ENCODE assay signal across 8 cellular contexts in genomic region chr12:57752668-57753000, GRCh38. TPM values are rescaled to one million over a fixed set of nuclear protein-coding genes. Genes with fewer than 3 reads are reported as not detected.
DNase-seq lines count a peak whose midpoint lies in the region; ATAC-seq, FAIRE-seq and TF ChIP-seq lines count a peak whose summit lies in the region.

No MANE protein-coding gene starts in this region.

- no peak for ATAC-seq in activated naive CD8-positive, alpha-beta T cell treated with anti-CD3 and anti-CD28 coated beads, Interleukin-2, amount 10 ng/mL, durations not matched to agents 7 days and 5 days (ENCODE audit: low read depth)

- no peak for TF ChIP-seq CTCF in kidney (IDR thresholded peaks at IDR 0.05; ENCODE audit: borderline replicate concordance, extremely low read depth, insufficient read depth)

- H3K36me3 Mint-ChIP-seq in T-helper 2 cell treated with Interferon-gamma antibody and Interleukin-4, amounts not matched to agents 5 μg/mL and 100 μg/mL, for 36 hours (ENCODE audit: low read depth): peaks cover 36% of the 10 kb centered on the region
- peaks cover 20% of the 10 kb centered on the region for H3K36me3 Mint-ChIP-seq in activated naive CD8-positive, alpha-beta T cell treated with anti-CD3 and anti-CD28 coated beads, Interleukin-2, amount 10 ng/mL, durations not matched to agents 7 days and 5 days

- H3K9ac ChIP-seq in kidney (ENCODE audit: low read length in 2 of 2): peak overlapping the region in 1 of 2 donors; percentile 9

- no peaks in the 10 kb centered on the region for H3K9me3 Mint-ChIP-seq in T-helper 2 cell treated with Interferon-gamma antibody and Interleukin-4, amounts not matched to agents 5 μg/mL and 100 μg/mL, for 36 hours
- no peaks in the 10 kb centered on the region for H3K9me3 Mint-ChIP-seq in activated naive CD8-positive, alpha-beta T cell treated with anti-CD3 and anti-CD28 coated beads, Interleukin-2, amount 10 ng/mL, durations not matched to agents 7 days and 5 days

- intact Hi-C loops in kidney (cut with DNase I): no loop called here

- H3K4me3 ChIP-seq in kidney (ENCODE audit: low read length in 2 of 2): peak overlapping the region; percentile 53 to 58

- H3K27me3 Mint-ChIP-seq in T-helper 2 cell treated with Interferon-gamma antibody and Interleukin-4, amounts not matched to agents 5 μg/mL and 100 μg/mL, for 36 hours (ENCODE audit: low read depth): peaks cover 3% of the 10 kb centered on the region
- no peaks in the 10 kb centered on the region for H3K27me3 Mint-ChIP-seq in activated naive CD8-positive, alpha-beta T cell treated with anti-CD3 and anti-CD28 coated beads, Interleukin-2, amount 10 ng/mL, durations not matched to agents 7 days and 5 days

- peak overlapping the region; percentile 89 for H3K27ac Mint-ChIP-seq in T-helper 2 cell treated with Interferon-gamma antibody and Interleukin-4, amounts not matched to agents 5 μg/mL and 100 μg/mL, for 36 hours
- peak overlapping the region; percentile 83 for H3K27ac Mint-ChIP-seq in activated naive CD8-positive, alpha-beta T cell treated with anti-CD3 and anti-CD28 coated beads, Interleukin-2, amount 10 ng/mL, durations not matched to agents 7 days and 5 days

- POLR2A ChIA-PET in activated naive CD8-positive, alpha-beta T cell treated with anti-CD3 and anti-CD28 coated beads, Interleukin-2, amount 10 ng/mL, durations not matched to agents 7 days and 5 days (lab: Charles Lee): interaction anchor here (0.7 to 1.2 kb wide), 4 partner anchors 11 to 273 kb away, joined by 3 to 10 read pairs (median 3); partner anchors contain the start of genes ARHGAP9, EEF1AKMT3 and METTL1

- TF ChIP-seq POLR2A in GM12892 (IDR thresholded peaks at IDR 0.05; ENCODE audit: low read depth, low read length): no peak

- peak overlapping the region; percentile 96 for H3K4me3 Mint-ChIP-seq in T-helper 2 cell treated with Interferon-gamma antibody and Interleukin-4, amounts not matched to agents 5 μg/mL and 100 μg/mL, for 36 hours
- peak overlapping the region; percentile 93 for H3K4me3 Mint-ChIP-seq in activated naive CD8-positive, alpha-beta T cell treated with anti-CD3 and anti-CD28 coated beads, Interleukin-2, amount 10 ng/mL, durations not matched to agents 7 days and 5 days

- FAIRE-seq in kidney (lab: Jason Lieb, UNC) (no peak), GM12892 (lab: Jason Lieb, UNC) (no peak)

- H3K27ac ChIP-seq in kidney (ENCODE audit: low read depth in 2 of 2, low read length in 2 of 2) (peak overlapping the region; percentile 20 to 77), substantia nigra (ENCODE audit: low read depth, low read length, poor library complexity, severe bottlenecking) (peak overlapping the region; percentile 62)

- H3K4me1 Mint-ChIP-seq in T-helper 2 cell treated with Interferon-gamma antibody and Interleukin-4, amounts not matched to agents 5 μg/mL and 100 μg/mL, for 36 hours (ENCODE audit: low read depth): peaks cover 47% of the 10 kb centered on the region
- peaks cover 41% of the 10 kb centered on the region for H3K4me1 Mint-ChIP-seq in activated naive CD8-positive, alpha-beta T cell treated with anti-CD3 and anti-CD28 coated beads, Interleukin-2, amount 10 ng/mL, durations not matched to agents 7 days and 5 days

- H3K36me3 ChIP-seq in kidney (ENCODE audit: control insufficient read depth in 1 of 2, insufficient read depth in 2 of 2, low read length in 2 of 2): peaks cover 0 to 8% of the 10 kb centered on the region in 2 donors

- H3K9me3 ChIP-seq in kidney (ENCODE audit: control insufficient read depth in 1 of 2, low read length in 2 of 2): no peaks in the 10 kb centered on the region

- H3K4me1 ChIP-seq in kidney (ENCODE audit: control insufficient read depth in 1 of 2, insufficient read depth in 1 of 2, low read depth in 1 of 2, low read length in 2 of 2): peaks cover 6 to 21% of the 10 kb centered on the region in 2 donors

- no peak for DNase-seq in T-helper 2 cell treated with Interferon-gamma antibody and Interleukin-4, amounts not matched to agents 5 μg/mL and 100 μg/mL, for 36 hours (ENCODE audit: low spot score)
- DNase-seq in T-helper 2 cell (no peak), kidney (no peak), substantia nigra (lab: John Stamatoyannopoulos, UW) (no peak), GM12892 (ENCODE audit: insufficient read length) (no peak), DMS53 (lab: John Stamatoyannopoulos, UW) (no peak)
- DNase-seq in activated naive CD8-positive, alpha-beta T cell treated with anti-CD3 and anti-CD28 coated beads, Interleukin-2, amount 10 ng/mL, durations not matched to agents 7 days and 5 days: no peak
- DNase-seq in stimulated activated CD4-positive, alpha-beta T cell treated with anti-CD3 and anti-CD28 coated beads, Interleukin-4, amount 100 ng/mL, for 24 hours: no peak

RNA-seq across cellular contexts. Expression of gene CDK4, which starts 0.5 kb away (rescaled TPM):
- total RNA-seq in activated naive CD8-positive, alpha-beta T cell treated with anti-CD3 and anti-CD28 coated beads, Interleukin-2, amount 10 ng/mL, durations not matched to agents 7 days and 5 days: 100 to 1,000 TPM in 1 of 2 experiments, 10 to 100 TPM in 1; 98.4 to 100 TPM
- 69.1 TPM for total RNA-seq in kidney
- polyA plus RNA-seq in kidney (ENCODE audit: insufficient read depth, low read depth, low replicate concordance): 118 TPM
- polyA plus RNA-seq in GM12892 (2012; ENCODE audit: missing spikeins): 137 TPM

RNA-seq across cellular contexts. Expression of gene MARCHF9, which starts 2.3 kb away (rescaled TPM):
- 10 to 100 TPM; 37.1 to 38.3 TPM for total RNA-seq in activated naive CD8-positive, alpha-beta T cell treated with anti-CD3 and anti-CD28 coated beads, Interleukin-2, amount 10 ng/mL, durations not matched to agents 7 days and 5 days
- 22.9 TPM for total RNA-seq in kidney
- 38.4 TPM for polyA plus RNA-seq in kidney (ENCODE audit: insufficient read depth, low read depth, low replicate concordance)
- polyA plus RNA-seq in GM12892 (2012; ENCODE audit: missing spikeins): 11.8 TPM

RNA-seq across cellular contexts. Expression of gene TSPAN31, which starts 7.8 kb away (rescaled TPM):
- 10 to 100 TPM; 19.6 to 23.2 TPM for total RNA-seq in activated naive CD8-positive, alpha-beta T cell treated with anti-CD3 and anti-CD28 coated beads, Interleukin-2, amount 10 ng/mL, durations not matched to agents 7 days and 5 days
- 53.3 TPM for total RNA-seq in kidney
- polyA plus RNA-seq in kidney (ENCODE audit: insufficient read depth, low read depth, low replicate concordance): 60.1 TPM
- polyA plus RNA-seq in GM12892 (2012; ENCODE audit: missing spikeins): 30.4 TPM

RNA-seq across cellular contexts. Expression of gene AGAP2, which starts 14.1 kb away (rescaled TPM):
- 10 to 100 TPM; 68.3 to 71.6 TPM for total RNA-seq in activated naive CD8-positive, alpha-beta T cell treated with anti-CD3 and anti-CD28 coated beads, Interleukin-2, amount 10 ng/mL, durations not matched to agents 7 days and 5 days
- 3.7 TPM for total RNA-seq in kidney
- polyA plus RNA-seq in kidney (ENCODE audit: insufficient read depth, low read depth, low replicate concordance): 0.13 TPM
- 4.7 TPM for polyA plus RNA-seq in GM12892 (2012; ENCODE audit: missing spikeins)

RNA-seq across cellular contexts. Expression of gene CYP27B1, which starts 14.2 kb away (rescaled TPM):
- total RNA-seq in activated naive CD8-positive, alpha-beta T cell treated with anti-CD3 and anti-CD28 coated beads, Interleukin-2, amount 10 ng/mL, durations not matched to agents 7 days and 5 days: 1 to 10 TPM; 2.4 to 2.6 TPM
- 3.5 TPM for total RNA-seq in kidney
- 33.4 TPM for polyA plus RNA-seq in kidney (ENCODE audit: insufficient read depth, low read depth, low replicate concordance)
- polyA plus RNA-seq in GM12892 (2012; ENCODE audit: missing spikeins): 0.19 TPM
